In genomic region chr9:93460689-93461413, GRCh38 we compare ENCODE assay signal across 18 cellular contexts. TPM values are rescaled to one million over a fixed set of nuclear protein-coding genes. Genes with fewer than 3 reads are reported as not detected.
DNase-seq lines count a peak whose midpoint lies in the region; ATAC-seq and TF ChIP-seq lines count a peak whose summit lies in the region.
"Had no signal": no experiment of that assay in that cellular context is flagged by ENCODE, and none has a peak within 500 bp of the region (broad histone marks: within the 10 kb centered on the region; RNA-seq: fewer than 3 reads in every experiment).

No MANE protein-coding gene starts in this region.

- BruUV-seq in Caco-2 (replicated peaks; lab: Mats Ljungman, UMichigan) = no TSS peak

- CTCF ChIA-PET in Caco-2 (lab: Charles Lee) = no interaction called here

- H3K4me3 Mint-ChIP-seq in activated naive CD8-positive, alpha-beta T cell treated with anti-CD3 and anti-CD28 coated beads, Interleukin-2, amount 50 U/mL, for 24 hours = no peak overlapping the region
- H3K4me3 Mint-ChIP-seq in stimulated activated effector memory CD8-positive, alpha-beta T cell treated with anti-CD3 and anti-CD28 coated beads, Interleukin-12 subunit alpha, Interleukin-12 subunit beta, amount 100 ng/mL, for 72 hours = no peak overlapping the region
- H3K4me3 Mint-ChIP-seq in Caco-2 (ENCODE audit: unreplicated experiment) = no peak overlapping the region

- peaks cover 90% of the 10 kb centered on the region for H3K4me1 Mint-ChIP-seq in activated naive CD8-positive, alpha-beta T cell treated with anti-CD3 and anti-CD28 coated beads, Interleukin-2, amount 50 U/mL, for 24 hours
- H3K4me1 Mint-ChIP-seq in stimulated activated effector memory CD8-positive, alpha-beta T cell treated with anti-CD3 and anti-CD28 coated beads, Interleukin-12 subunit alpha, Interleukin-12 subunit beta, amount 100 ng/mL, for 72 hours = peaks cover 82% of the 10 kb centered on the region
- H3K4me1 Mint-ChIP-seq in Caco-2 (ENCODE audit: low read depth, unreplicated experiment) = peaks cover 14% of the 10 kb centered on the region

- intact Hi-C loops in Caco-2 (cut with micrococcal nuclease; ENCODE audit: unreplicated experiment) = no loop called here

- H3K9me3 Mint-ChIP-seq in activated naive CD4-positive, alpha-beta T cell treated with anti-CD3 and anti-CD28 coated beads, Interleukin-2, amount 50 U/mL, for 72 hours = no peaks in the 10 kb centered on the region
- H3K9me3 Mint-ChIP-seq in activated naive CD8-positive, alpha-beta T cell treated with anti-CD3 and anti-CD28 coated beads, Interleukin-2, amount 50 U/mL, for 24 hours = no peaks in the 10 kb centered on the region
- no peaks in the 10 kb centered on the region for H3K9me3 Mint-ChIP-seq in stimulated activated effector memory CD8-positive, alpha-beta T cell treated with anti-CD3 and anti-CD28 coated beads, Interleukin-12 subunit alpha, Interleukin-12 subunit beta, amount 100 ng/mL, for 72 hours
- H3K9me3 Mint-ChIP-seq in Caco-2 (ENCODE audit: unreplicated experiment) = no peaks in the 10 kb centered on the region
- H3K9me3 Mint-ChIP-seq: naive thymus-derived CD8-positive, alpha-beta T cell had no signal

- POLR2A ChIA-PET in Caco-2 (lab: Charles Lee) = interaction anchor here (0.5 kb wide), 1 partner anchor 31 kb away, joined by 5 read pairs; no protein-coding TSS in a partner anchor

- H3K36me3 ChIP-seq in Caco-2 (ENCODE audit: control insufficient read depth, insufficient read depth, low read length) = no peaks in the 10 kb centered on the region
- H3K36me3 ChIP-seq: brain microvascular endothelial cell, tibial artery had no signal

- H3K9me3 ChIP-seq in Caco-2 = no peaks in the 10 kb centered on the region
- H3K9me3 ChIP-seq: tibial artery had no signal

- H3K27me3 Mint-ChIP-seq in activated naive CD8-positive, alpha-beta T cell treated with anti-CD3 and anti-CD28 coated beads, Interleukin-2, amount 50 U/mL, for 24 hours = no peaks in the 10 kb centered on the region
- no peaks in the 10 kb centered on the region for H3K27me3 Mint-ChIP-seq in Caco-2 (ENCODE audit: insufficient read depth, unreplicated experiment)
- H3K27me3 Mint-ChIP-seq: naive thymus-derived CD8-positive, alpha-beta T cell had no signal

- H3K36me3 Mint-ChIP-seq in activated naive CD4-positive, alpha-beta T cell treated with anti-CD3 and anti-CD28 coated beads, Interleukin-2, amount 50 U/mL, for 72 hours = peaks cover 9 to 27% of the 10 kb centered on the region in 2 donors
- peaks cover 36% of the 10 kb centered on the region for H3K36me3 Mint-ChIP-seq in activated naive CD8-positive, alpha-beta T cell treated with anti-CD3 and anti-CD28 coated beads, Interleukin-2, amount 50 U/mL, for 24 hours (ENCODE audit: low read depth)
- peaks cover 16% of the 10 kb centered on the region for H3K36me3 Mint-ChIP-seq in stimulated activated effector memory CD8-positive, alpha-beta T cell treated with anti-CD3 and anti-CD28 coated beads, Interleukin-12 subunit alpha, Interleukin-12 subunit beta, amount 100 ng/mL, for 72 hours
- no peaks in the 10 kb centered on the region for H3K36me3 Mint-ChIP-seq in Caco-2 (ENCODE audit: insufficient read depth, unreplicated experiment)

- H3K4me3 ChIP-seq in Caco-2 (ENCODE audit: low read depth, low read length) = no peak overlapping the region
- H3K4me3 ChIP-seq: tibial artery had no signal

- 0 out of 2 replicates have a peak, but pooled peaks cover 10% of the 10 kb centered on the region for H3K4me1 ChIP-seq in Caco-2

- TF ChIP-seq CTCF in Caco-2 (IDR thresholded peaks at IDR 0.05; ENCODE audit: insufficient read depth in 1 of 2, low read depth in 1 of 2, low read length in 1 of 2, severe bottlenecking in 1 of 2, unreplicated experiment in 1 of 2) = no peak

- no peak for ATAC-seq in activated naive CD4-positive, alpha-beta T cell treated with anti-CD3 and anti-CD28 coated beads, Interleukin-2, amount 50 U/mL, for 72 hours
- ATAC-seq in activated naive CD8-positive, alpha-beta T cell treated with anti-CD3 and anti-CD28 coated beads, Interleukin-2, amount 50 U/mL, for 24 hours = no peak
- ATAC-seq in stimulated activated effector memory CD8-positive, alpha-beta T cell treated with anti-CD3 and anti-CD28 coated beads, Interleukin-12 subunit alpha, Interleukin-12 subunit beta, amount 100 ng/mL, for 72 hours = no peak
- ATAC-seq: naive thymus-derived CD8-positive, alpha-beta T cell had no signal

- DNase-seq in activated naive CD4-positive, alpha-beta T cell treated with anti-CD3 and anti-CD28 coated beads, Interleukin-2, amount 50 U/mL, for 72 hours (ENCODE audit: low spot score in 2 of 2) = no peak
- DNase-seq in activated naive CD4-positive, alpha-beta T cell (lab: John Stamatoyannopoulos, UW) = no peak
- peak; percentile 45 for DNase-seq in NCI-H69 (lab: John Stamatoyannopoulos, UW)
- no peak for DNase-seq in activated naive CD8-positive, alpha-beta T cell treated with anti-CD3 and anti-CD28 coated beads, Interleukin-2, amount 50 U/mL, for 24 hours
- DNase-seq in stimulated activated effector memory CD8-positive, alpha-beta T cell treated with anti-CD3 and anti-CD28 coated beads, Interleukin-12 subunit alpha, Interleukin-12 subunit beta, amount 100 ng/mL, for 72 hours (ENCODE audit: low spot score in 2 of 2) = no peak
- DNase-seq in stimulated activated naive CD4-positive, alpha-beta T cell treated with Interleukin-2 at 50 U/mL for 16 hours (lab: John Stamatoyannopoulos, UW) = no peak
- DNase-seq in NCI-H2196 treated with DMSO at 0.1 percent for 48 hours (lab: John Stamatoyannopoulos, UW; ENCODE audit: unreplicated experiment) = no peak
- DNase-seq in Caco-2 = no peak
- DNase-seq: activated CD4-positive, alpha-beta T cell treated with anti-CD3 and anti-CD28 coated beads for 1 hour; brain microvascular endothelial cell; DMS 273 treated with DMSO at 0.1 percent for 48 hours; hippocampal formation; naive thymus-derived CD8-positive, alpha-beta T cell; NCI-H187; NCI-H524; RPMI8226; stimulated activated CD4-positive, alpha-beta T cell treated with anti-CD3 and anti-CD28 coated beads, Interleukin-15, amount 100 ng/mL, for 24 hours; tibial artery had no signal

- peak overlapping the region; percentile 2 to 41 for H3K27ac Mint-ChIP-seq in activated naive CD4-positive, alpha-beta T cell treated with anti-CD3 and anti-CD28 coated beads, Interleukin-2, amount 50 U/mL, for 72 hours
- H3K27ac Mint-ChIP-seq in activated naive CD8-positive, alpha-beta T cell treated with anti-CD3 and anti-CD28 coated beads, Interleukin-2, amount 50 U/mL, for 24 hours = peak overlapping the region; percentile 52
- H3K27ac Mint-ChIP-seq in stimulated activated effector memory CD8-positive, alpha-beta T cell treated with anti-CD3 and anti-CD28 coated beads, Interleukin-12 subunit alpha, Interleukin-12 subunit beta, amount 100 ng/mL, for 72 hours = peak overlapping the region; percentile 32
- H3K27ac Mint-ChIP-seq in Caco-2 (ENCODE audit: unreplicated experiment) = no peak overlapping the region

- no peaks in the 10 kb centered on the region for H3K27me3 ChIP-seq in Caco-2 (replicated peaks; ENCODE audit: control insufficient read depth, insufficient read depth, low read length)
- H3K27me3 ChIP-seq: brain microvascular endothelial cell, tibial artery had no signal

RNA-seq across cellular contexts. Expression of gene FAM120AOS, which starts 7.5 kb away (rescaled TPM):
- 10 to 100 TPM; 17.1 to 41.9 TPM for total RNA-seq in activated naive CD4-positive, alpha-beta T cell treated with anti-CD3 and anti-CD28 coated beads, Interleukin-2, amount 50 U/mL, for 72 hours
- 30.1 and 36.0 TPM in 2 replicates for total RNA-seq in Caco-2 (2022)

RNA-seq across cellular contexts. Expression of gene FAM120A, which starts 9.4 kb away (rescaled TPM):
- total RNA-seq in activated naive CD4-positive, alpha-beta T cell treated with anti-CD3 and anti-CD28 coated beads, Interleukin-2, amount 50 U/mL, for 72 hours = 100 to 1,000 TPM in 1 of 2 donors, 10 to 100 TPM in 1; 76.1 to 130 TPM
- total RNA-seq in Caco-2 (2022) = 42.8 and 43.2 TPM in 2 replicates
